In the genomic region with DNA sequence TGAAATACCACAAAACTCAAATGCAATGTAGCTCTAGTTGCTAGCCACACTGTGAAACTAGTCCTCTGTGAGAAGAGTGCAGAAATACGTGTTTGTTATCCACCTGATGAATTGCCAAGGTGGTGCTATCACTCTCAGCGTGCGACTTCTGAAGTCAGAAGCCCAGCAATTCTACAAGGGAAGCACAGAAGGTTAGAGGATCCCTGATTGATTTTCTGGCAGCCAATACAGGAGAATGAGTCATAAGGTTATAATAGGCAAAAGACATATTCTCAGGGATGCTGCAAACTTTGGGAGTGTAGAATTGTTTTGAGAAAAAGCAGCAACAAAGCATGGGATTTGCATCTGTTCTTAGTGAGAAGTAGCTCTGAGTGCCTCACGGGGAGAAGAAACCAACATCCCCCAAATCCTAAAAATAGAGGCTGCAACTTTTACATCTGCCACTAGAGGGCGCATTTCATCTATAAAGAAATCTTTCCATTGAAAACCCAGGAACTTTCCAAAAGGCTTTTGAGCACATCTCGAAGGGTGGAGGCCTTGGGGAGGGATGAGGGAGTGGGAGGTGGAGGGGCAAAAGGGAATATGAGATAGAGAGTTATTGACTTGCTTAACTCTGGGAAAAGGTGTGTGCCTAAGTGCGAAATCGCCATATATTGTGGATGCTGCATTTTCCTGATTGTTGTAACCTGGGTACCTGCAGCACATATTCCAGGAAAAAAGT, we compare ENCODE assay signal across 1 cellular context.
TF ChIP-seq lines count a peak whose summit lies in the region.

No MANE protein-coding gene starts in this region.

TF ChIP-seq in H1, 55 proteins besides CTCF, POLR2A, EP300 and RAD21 (continued from another document):
- TF ChIP-seq, protein P1, sequence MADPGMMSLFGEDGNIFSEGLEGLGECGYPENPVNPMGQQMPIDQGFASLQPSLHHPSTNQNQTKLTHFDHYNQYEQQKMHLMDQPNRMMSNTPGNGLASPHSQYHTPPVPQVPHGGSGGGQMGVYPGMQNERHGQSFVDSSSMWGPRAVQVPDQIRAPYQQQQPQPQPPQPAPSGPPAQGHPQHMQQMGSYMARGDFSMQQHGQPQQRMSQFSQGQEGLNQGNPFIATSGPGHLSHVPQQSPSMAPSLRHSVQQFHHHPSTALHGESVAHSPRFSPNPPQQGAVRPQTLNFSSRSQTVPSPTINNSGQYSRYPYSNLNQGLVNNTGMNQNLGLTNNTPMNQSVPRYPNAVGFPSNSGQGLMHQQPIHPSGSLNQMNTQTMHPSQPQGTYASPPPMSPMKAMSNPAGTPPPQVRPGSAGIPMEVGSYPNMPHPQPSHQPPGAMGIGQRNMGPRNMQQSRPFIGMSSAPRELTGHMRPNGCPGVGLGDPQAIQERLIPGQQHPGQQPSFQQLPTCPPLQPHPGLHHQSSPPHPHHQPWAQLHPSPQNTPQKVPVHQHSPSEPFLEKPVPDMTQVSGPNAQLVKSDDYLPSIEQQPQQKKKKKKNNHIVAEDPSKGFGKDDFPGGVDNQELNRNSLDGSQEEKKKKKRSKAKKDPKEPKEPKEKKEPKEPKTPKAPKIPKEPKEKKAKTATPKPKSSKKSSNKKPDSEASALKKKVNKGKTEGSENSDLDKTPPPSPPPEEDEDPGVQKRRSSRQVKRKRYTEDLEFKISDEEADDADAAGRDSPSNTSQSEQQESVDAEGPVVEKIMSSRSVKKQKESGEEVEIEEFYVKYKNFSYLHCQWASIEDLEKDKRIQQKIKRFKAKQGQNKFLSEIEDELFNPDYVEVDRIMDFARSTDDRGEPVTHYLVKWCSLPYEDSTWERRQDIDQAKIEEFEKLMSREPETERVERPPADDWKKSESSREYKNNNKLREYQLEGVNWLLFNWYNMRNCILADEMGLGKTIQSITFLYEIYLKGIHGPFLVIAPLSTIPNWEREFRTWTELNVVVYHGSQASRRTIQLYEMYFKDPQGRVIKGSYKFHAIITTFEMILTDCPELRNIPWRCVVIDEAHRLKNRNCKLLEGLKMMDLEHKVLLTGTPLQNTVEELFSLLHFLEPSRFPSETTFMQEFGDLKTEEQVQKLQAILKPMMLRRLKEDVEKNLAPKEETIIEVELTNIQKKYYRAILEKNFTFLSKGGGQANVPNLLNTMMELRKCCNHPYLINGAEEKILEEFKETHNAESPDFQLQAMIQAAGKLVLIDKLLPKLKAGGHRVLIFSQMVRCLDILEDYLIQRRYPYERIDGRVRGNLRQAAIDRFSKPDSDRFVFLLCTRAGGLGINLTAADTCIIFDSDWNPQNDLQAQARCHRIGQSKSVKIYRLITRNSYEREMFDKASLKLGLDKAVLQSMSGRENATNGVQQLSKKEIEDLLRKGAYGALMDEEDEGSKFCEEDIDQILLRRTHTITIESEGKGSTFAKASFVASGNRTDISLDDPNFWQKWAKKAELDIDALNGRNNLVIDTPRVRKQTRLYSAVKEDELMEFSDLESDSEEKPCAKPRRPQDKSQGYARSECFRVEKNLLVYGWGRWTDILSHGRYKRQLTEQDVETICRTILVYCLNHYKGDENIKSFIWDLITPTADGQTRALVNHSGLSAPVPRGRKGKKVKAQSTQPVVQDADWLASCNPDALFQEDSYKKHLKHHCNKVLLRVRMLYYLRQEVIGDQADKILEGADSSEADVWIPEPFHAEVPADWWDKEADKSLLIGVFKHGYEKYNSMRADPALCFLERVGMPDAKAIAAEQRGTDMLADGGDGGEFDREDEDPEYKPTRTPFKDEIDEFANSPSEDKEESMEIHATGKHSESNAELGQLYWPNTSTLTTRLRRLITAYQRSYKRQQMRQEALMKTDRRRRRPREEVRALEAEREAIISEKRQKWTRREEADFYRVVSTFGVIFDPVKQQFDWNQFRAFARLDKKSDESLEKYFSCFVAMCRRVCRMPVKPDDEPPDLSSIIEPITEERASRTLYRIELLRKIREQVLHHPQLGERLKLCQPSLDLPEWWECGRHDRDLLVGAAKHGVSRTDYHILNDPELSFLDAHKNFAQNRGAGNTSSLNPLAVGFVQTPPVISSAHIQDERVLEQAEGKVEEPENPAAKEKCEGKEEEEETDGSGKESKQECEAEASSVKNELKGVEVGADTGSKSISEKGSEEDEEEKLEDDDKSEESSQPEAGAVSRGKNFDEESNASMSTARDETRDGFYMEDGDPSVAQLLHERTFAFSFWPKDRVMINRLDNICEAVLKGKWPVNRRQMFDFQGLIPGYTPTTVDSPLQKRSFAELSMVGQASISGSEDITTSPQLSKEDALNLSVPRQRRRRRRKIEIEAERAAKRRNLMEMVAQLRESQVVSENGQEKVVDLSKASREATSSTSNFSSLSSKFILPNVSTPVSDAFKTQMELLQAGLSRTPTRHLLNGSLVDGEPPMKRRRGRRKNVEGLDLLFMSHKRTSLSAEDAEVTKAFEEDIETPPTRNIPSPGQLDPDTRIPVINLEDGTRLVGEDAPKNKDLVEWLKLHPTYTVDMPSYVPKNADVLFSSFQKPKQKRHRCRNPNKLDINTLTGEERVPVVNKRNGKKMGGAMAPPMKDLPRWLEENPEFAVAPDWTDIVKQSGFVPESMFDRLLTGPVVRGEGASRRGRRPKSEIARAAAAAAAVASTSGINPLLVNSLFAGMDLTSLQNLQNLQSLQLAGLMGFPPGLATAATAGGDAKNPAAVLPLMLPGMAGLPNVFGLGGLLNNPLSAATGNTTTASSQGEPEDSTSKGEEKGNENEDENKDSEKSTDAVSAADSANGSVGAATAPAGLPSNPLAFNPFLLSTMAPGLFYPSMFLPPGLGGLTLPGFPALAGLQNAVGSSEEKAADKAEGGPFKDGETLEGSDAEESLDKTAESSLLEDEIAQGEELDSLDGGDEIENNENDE (IDR thresholded peaks at IDR 0.05; ENCODE audit: insufficient replicate concordance, low read length), result no peak
- TF ChIP-seq EZH2 (IDR thresholded peaks at IDR 0.05; ENCODE audit: low read depth, low read length, severe bottlenecking), result no peak
- TF ChIP-seq CREB1 (IDR thresholded peaks at IDR 0.05), result no peak
